9 cellular contexts compared by ENCODE assay signal in the genomic region with DNA sequence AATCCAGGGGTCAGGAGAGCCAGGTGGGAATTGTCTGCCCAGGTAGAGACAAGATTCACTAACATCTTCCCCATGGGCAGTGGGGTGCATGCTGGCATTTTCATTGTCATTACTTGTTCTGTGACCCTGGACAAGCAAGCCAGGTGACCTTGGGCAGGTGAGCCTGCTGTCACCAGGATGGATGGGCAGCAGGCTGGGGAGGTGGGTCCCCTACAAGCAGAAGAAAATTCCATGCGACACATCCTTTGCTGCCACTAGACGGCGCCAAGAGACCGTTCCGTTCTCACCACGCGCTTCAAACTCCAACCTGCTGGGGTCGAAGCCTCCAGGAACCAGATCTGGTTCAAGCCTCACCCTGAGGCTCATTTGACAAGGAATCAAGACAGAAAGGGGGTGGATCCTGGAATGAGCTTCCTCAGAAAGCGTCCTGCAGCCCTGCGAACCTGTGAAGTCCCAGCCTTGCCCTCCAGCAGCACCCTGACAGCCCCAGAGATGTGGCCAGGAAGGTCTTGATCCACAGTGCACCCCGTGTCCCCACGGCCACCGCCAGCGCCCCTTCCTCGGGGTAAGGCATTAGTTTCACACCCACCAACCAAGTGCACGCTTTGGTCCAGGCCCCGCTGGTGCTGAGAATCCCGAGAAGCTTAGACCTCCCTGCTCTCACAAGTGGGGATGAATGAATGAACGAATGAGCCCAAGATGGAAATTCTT. TPM values are rescaled to one million over a fixed set of nuclear protein-coding genes. Genes with fewer than 3 reads are reported as not detected.
DNase-seq lines count a peak whose midpoint lies in the region; ATAC-seq, FAIRE-seq and TF ChIP-seq lines count a peak whose summit lies in the region.
"Had no signal": no experiment of that assay in that cellular context is flagged by ENCODE, and none has a peak within 500 bp of the region (broad histone marks: within the 10 kb centered on the region; RNA-seq: fewer than 3 reads in every experiment).

No MANE protein-coding gene starts in this region.

- H3K27ac ChIP-seq in pancreas: no peak overlapping the region

- intact Hi-C loops in pancreas (cut with DNase I): loop anchor here in 1 of 3 donors (10.0 kb wide), 1 partner anchor 124 kb away; the partner anchor contains the start of gene HSP90AA1

- CTCF ChIA-PET in activated naive CD4-positive, alpha-beta T cell treated with anti-CD3 and anti-CD28 coated beads, Interleukin-2, amount 10 ng/mL, durations not matched to agents 7 days and 5 days (lab: Charles Lee): interaction anchor here (0.8 to 5.6 kb wide), 16 partner anchors 9 to 356 kb away, joined by 3 to 42 read pairs (median 4); no protein-coding TSS in a partner anchor

- no peak overlapping the region for H3K4me3 Mint-ChIP-seq in activated naive CD4-positive, alpha-beta T cell treated with anti-CD3 and anti-CD28 coated beads, Interleukin-2, amount 10 ng/mL, durations not matched to agents 7 days and 5 days
- no peak overlapping the region for H3K4me3 Mint-ChIP-seq in type B pancreatic cell

- ATAC-seq in SK-N-SH treated with all-trans-retinoic acid at 6 μM for 48 hours (peak; percentile 53), pancreas (peak in 3 of 4 donors; percentile 44 to 57 (median 56)), GM21367 (IDR thresholded peaks at IDR 0.05; ENCODE audit: unreplicated experiment) (no peak)

- 26 to 30% methylated on average over 19 of the region's 19 CpGs for WGBS in pancreas, 2 donors

- H3K4me1 Mint-ChIP-seq in activated naive CD4-positive, alpha-beta T cell treated with anti-CD3 and anti-CD28 coated beads, Interleukin-2, amount 10 ng/mL, durations not matched to agents 7 days and 5 days: peaks cover 24% of the 10 kb centered on the region
- H3K4me1 Mint-ChIP-seq in type B pancreatic cell (ENCODE audit: unreplicated experiment): peaks cover 20% of the 10 kb centered on the region

- H3K27me3 Mint-ChIP-seq in activated naive CD4-positive, alpha-beta T cell treated with anti-CD3 and anti-CD28 coated beads, Interleukin-2, amount 10 ng/mL, durations not matched to agents 7 days and 5 days: peaks cover 14% of the 10 kb centered on the region
- peaks cover 5% of the 10 kb centered on the region for H3K27me3 Mint-ChIP-seq in type B pancreatic cell

- peak; percentile 64 for DNase-seq in GDM1 (lab: John Stamatoyannopoulos, UW)
- DNase-seq in NCI-H1105 treated with DMSO at 0.1 percent for 48 hours (lab: John Stamatoyannopoulos, UW): peak; percentile 76
- DNase-seq in activated naive CD4-positive, alpha-beta T cell treated with anti-CD3 and anti-CD28 coated beads, Interleukin-2, amount 10 ng/mL, durations not matched to agents 7 days and 5 days: peak; percentile 87
- DNase-seq in globus pallidus (ENCODE audit: low spot score): peak; percentile 62
- DNase-seq in pancreas: peak in 5 of 6 donors; percentile 65 to 82 (median 74)
- DNase-seq in type B pancreatic cell (ENCODE audit: extremely low spot score, unreplicated experiment): peak; percentile 77

- no peaks in the 10 kb centered on the region for H3K9me3 ChIP-seq in pancreas

- H3K36me3 ChIP-seq in pancreas: no peaks in the 10 kb centered on the region

- H3K9me3 Mint-ChIP-seq in activated naive CD4-positive, alpha-beta T cell treated with anti-CD3 and anti-CD28 coated beads, Interleukin-2, amount 10 ng/mL, durations not matched to agents 7 days and 5 days: no peaks in the 10 kb centered on the region
- H3K9me3 Mint-ChIP-seq in type B pancreatic cell: no peaks in the 10 kb centered on the region

- H3K27me3 ChIP-seq in pancreas: no peaks in the 10 kb centered on the region

- no peak overlapping the region for H3K4me3 ChIP-seq in pancreas

- TF ChIP-seq CTCF in pancreas (IDR thresholded peaks at IDR 0.05) (peak; percentile 62 to 81 (median 78)), type B pancreatic cell (conservative IDR thresholded peaks at IDR 0.05) (peak; percentile 91)

- no peaks in the 10 kb centered on the region for H3K36me3 Mint-ChIP-seq in activated naive CD4-positive, alpha-beta T cell treated with anti-CD3 and anti-CD28 coated beads, Interleukin-2, amount 10 ng/mL, durations not matched to agents 7 days and 5 days
- H3K36me3 Mint-ChIP-seq in type B pancreatic cell: no peaks in the 10 kb centered on the region

- H3K4me1 ChIP-seq in pancreas: peaks cover 6 to 8% (median 6%) of the 10 kb centered on the region in 3 donors

- peak overlapping the region; percentile 55 for H3K27ac Mint-ChIP-seq in activated naive CD4-positive, alpha-beta T cell treated with anti-CD3 and anti-CD28 coated beads, Interleukin-2, amount 10 ng/mL, durations not matched to agents 7 days and 5 days
- peak overlapping the region; percentile 72 for H3K27ac Mint-ChIP-seq in type B pancreatic cell

- no peak for FAIRE-seq in pancreas (lab: Jason Lieb, UNC)
- FAIRE-seq: endometrium had no signal

TF ChIP-seq in SK-N-SH treated with all-trans-retinoic acid at 6 μM for 48 hours, 23 proteins besides CTCF, POLR2A, EP300 and RAD21:
- TF ChIP-seq ARNTL (CRISPR knock-in tag; IDR thresholded peaks at IDR 0.05; ENCODE audit: borderline replicate concordance, low read depth) (no peak), ZC3H10 (CRISPR knock-in tag; IDR thresholded peaks at IDR 0.05) (no peak), RARB (CRISPR knock-in tag; IDR thresholded peaks at IDR 0.05) (no peak), ESRRG (CRISPR knock-in tag; IDR thresholded peaks at IDR 0.05) (no peak), TSHZ2 (CRISPR knock-in tag; IDR thresholded peaks at IDR 0.05) (no peak), PPARA (CRISPR knock-in tag; IDR thresholded peaks at IDR 0.05; ENCODE audit: borderline replicate concordance) (no peak), ZFP3 (CRISPR knock-in tag; IDR thresholded peaks at IDR 0.05) (no peak), TOX (CRISPR knock-in tag; IDR thresholded peaks at IDR 0.05; ENCODE audit: borderline replicate concordance) (no peak), ZNF565 (CRISPR knock-in tag; conservative IDR thresholded peaks at IDR 0.05; ENCODE audit: low read depth) (no peak), CSDC2 (CRISPR knock-in tag; IDR thresholded peaks at IDR 0.05) (no peak), GLIS3 (CRISPR knock-in tag; IDR thresholded peaks at IDR 0.05) (no peak), ZFP30 (CRISPR knock-in tag; IDR thresholded peaks at IDR 0.05) (no peak), ZNF70 (CRISPR knock-in tag; IDR thresholded peaks at IDR 0.05) (no peak), ZNF8 (CRISPR knock-in tag; IDR thresholded peaks at IDR 0.05) (no peak), CSRNP3 (CRISPR knock-in tag; IDR thresholded peaks at IDR 0.05) (no peak)
- TF ChIP-seq, protein P1, sequence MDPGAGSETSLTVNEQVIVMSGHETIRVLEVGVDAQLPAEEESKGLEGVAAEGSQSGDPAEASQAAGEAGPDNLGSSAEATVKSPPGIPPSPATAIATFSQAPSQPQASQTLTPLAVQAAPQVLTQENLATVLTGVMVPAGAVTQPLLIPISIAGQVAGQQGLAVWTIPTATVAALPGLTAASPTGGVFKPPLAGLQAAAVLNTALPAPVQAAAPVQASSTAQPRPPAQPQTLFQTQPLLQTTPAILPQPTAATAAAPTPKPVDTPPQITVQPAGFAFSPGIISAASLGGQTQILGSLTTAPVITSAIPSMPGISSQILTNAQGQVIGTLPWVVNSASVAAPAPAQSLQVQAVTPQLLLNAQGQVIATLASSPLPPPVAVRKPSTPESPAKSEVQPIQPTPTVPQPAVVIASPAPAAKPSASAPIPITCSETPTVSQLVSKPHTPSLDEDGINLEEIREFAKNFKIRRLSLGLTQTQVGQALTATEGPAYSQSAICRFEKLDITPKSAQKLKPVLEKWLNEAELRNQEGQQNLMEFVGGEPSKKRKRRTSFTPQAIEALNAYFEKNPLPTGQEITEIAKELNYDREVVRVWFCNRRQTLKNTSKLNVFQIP (CRISPR knock-in tag; IDR thresholded peaks at IDR 0.05; ENCODE audit: borderline replicate concordance, low read depth): no peak

RNA-seq across cellular contexts. Expression of gene DYNC1H1, which starts 3.2 kb away (rescaled TPM):
- total RNA-seq in pancreas (100 to 1,000 TPM; 114 to 215 (median 143) TPM), type B pancreatic cell (ENCODE audit: low replicate concordance) (413 and 489 TPM in 2 replicates)
- 10 to 100 TPM; 95.7 to 96.4 TPM for polyA plus RNA-seq in pancreas
